Comparison of ENCODE assay signal across 13 cellular contexts in genomic region chr9:89436326-89436725, GRCh38.
A peak's percentile ranks its signal among the peaks of the same experiment; 100 is the strongest.
DNase-seq lines count a peak whose midpoint lies in the region; ATAC-seq lines count a peak whose summit lies in the region.
"Had no signal": no experiment of that assay in that cellular context is flagged by ENCODE, and none has a peak within 500 bp of the region (broad histone marks: within the 10 kb centered on the region; RNA-seq: fewer than 3 reads in every experiment).

No MANE protein-coding gene starts in this region.

- peak overlapping the region; percentile 73 for H3K27ac Mint-ChIP-seq in activated CD8-positive, alpha-beta memory T cell treated with anti-CD3 and anti-CD28 coated beads, Interleukin-2, amount 10 ng/mL, durations not matched to agents 7 days and 5 days
- peak overlapping the region; percentile 25 for H3K27ac Mint-ChIP-seq in activated T-helper 17 cell treated with anti-CD3 and anti-CD28 coated beads, Interleukin-2, amount 50 U/mL, for 72 hours
- H3K27ac Mint-ChIP-seq in stimulated activated memory B cell treated with anti-CD40 and anti-IgM and Interleukin-4, amounts not matched to agents 10 μg/mL and 1 μg/mL and 100 μg/mL, for 72 hours: peak overlapping the region; percentile 50

- no peaks in the 10 kb centered on the region for H3K9me3 ChIP-seq in iPS-18c (ENCODE audit: control insufficient read depth, insufficient read depth, low read length)
- H3K9me3 ChIP-seq: vagina had no signal

- CTCF ChIA-PET in activated CD8-positive, alpha-beta memory T cell treated with anti-CD3 and anti-CD28 coated beads, Interleukin-2, amount 10 ng/mL, durations not matched to agents 7 days and 5 days (lab: Charles Lee): no interaction called here

- 0 out of 2 replicates have a peak overlapping the region, but pooled peaks have one; percentile 16 for H3K4me3 ChIP-seq in iPS-18c (ENCODE audit: insufficient read depth, low read depth, low read length)
- H3K4me3 ChIP-seq: vagina had no signal

- DNase-seq in activated CD8-positive, alpha-beta memory T cell treated with anti-CD3 and anti-CD28 coated beads, Interleukin-2, amount 10 ng/mL, durations not matched to agents 7 days and 5 days: no peak
- no peak for DNase-seq in activated CD8-positive, alpha-beta memory T cell treated with anti-CD3 and anti-CD28 coated beads, Interleukin-2, amount 50 U/mL, for 48 hours
- DNase-seq in activated gamma-delta T cell (lab: John Stamatoyannopoulos, UW): no peak
- DNase-seq in NCI-H526 treated with DMSO at 0.1 percent for 48 hours (lab: John Stamatoyannopoulos, UW): no peak
- DNase-seq in mesenteric fat pad (ENCODE audit: low spot score): no peak
- DNase-seq: activated CD4-positive, CD25-positive, alpha-beta regulatory T cell; activated naive CD4-positive, alpha-beta T cell treated with anti-CD3 and anti-CD28 coated beads, Interleukin-2, amount 50 U/mL, for 16 hours; DMS79 treated with DMSO at 0.1 percent for 48 hours; NCI-H1694 treated with DMSO at 0.1 percent for 48 hours had no signal

- peaks cover 22% of the 10 kb centered on the region for H3K36me3 Mint-ChIP-seq in activated CD8-positive, alpha-beta memory T cell treated with anti-CD3 and anti-CD28 coated beads, Interleukin-2, amount 10 ng/mL, durations not matched to agents 7 days and 5 days
- peaks cover 56% of the 10 kb centered on the region for H3K36me3 Mint-ChIP-seq in activated T-helper 17 cell treated with anti-CD3 and anti-CD28 coated beads, Interleukin-2, amount 50 U/mL, for 72 hours (ENCODE audit: low read depth)
- H3K36me3 Mint-ChIP-seq in stimulated activated memory B cell treated with anti-CD40 and anti-IgM and Interleukin-4, amounts not matched to agents 10 μg/mL and 1 μg/mL and 100 μg/mL, for 72 hours: peaks cover 9% of the 10 kb centered on the region

- H3K9me3 Mint-ChIP-seq in activated CD8-positive, alpha-beta memory T cell treated with anti-CD3 and anti-CD28 coated beads, Interleukin-2, amount 10 ng/mL, durations not matched to agents 7 days and 5 days (ENCODE audit: low read depth): no peaks in the 10 kb centered on the region
- no peaks in the 10 kb centered on the region for H3K9me3 Mint-ChIP-seq in activated T-helper 17 cell treated with anti-CD3 and anti-CD28 coated beads, Interleukin-2, amount 50 U/mL, for 72 hours
- no peaks in the 10 kb centered on the region for H3K9me3 Mint-ChIP-seq in stimulated activated memory B cell treated with anti-CD40 and anti-IgM and Interleukin-4, amounts not matched to agents 10 μg/mL and 1 μg/mL and 100 μg/mL, for 72 hours

- no peak for ATAC-seq in activated CD8-positive, alpha-beta memory T cell treated with anti-CD3 and anti-CD28 coated beads, Interleukin-2, amount 10 ng/mL, durations not matched to agents 7 days and 5 days
- no peak for ATAC-seq in activated T-helper 17 cell treated with anti-CD3 and anti-CD28 coated beads, Interleukin-2, amount 50 U/mL, for 72 hours (replicated peaks)
- no peak for ATAC-seq in stimulated activated memory B cell treated with anti-CD40 and anti-IgM and Interleukin-4, amounts not matched to agents 10 μg/mL and 1 μg/mL and 100 μg/mL, for 72 hours

- no peak overlapping the region for H3K4me3 Mint-ChIP-seq in activated CD8-positive, alpha-beta memory T cell treated with anti-CD3 and anti-CD28 coated beads, Interleukin-2, amount 10 ng/mL, durations not matched to agents 7 days and 5 days
- H3K4me3 Mint-ChIP-seq in activated T-helper 17 cell treated with anti-CD3 and anti-CD28 coated beads, Interleukin-2, amount 50 U/mL, for 72 hours: peak overlapping the region; percentile 19
- H3K4me3 Mint-ChIP-seq in stimulated activated memory B cell treated with anti-CD40 and anti-IgM and Interleukin-4, amounts not matched to agents 10 μg/mL and 1 μg/mL and 100 μg/mL, for 72 hours: no peak overlapping the region

- H3K4me1 Mint-ChIP-seq in activated CD8-positive, alpha-beta memory T cell treated with anti-CD3 and anti-CD28 coated beads, Interleukin-2, amount 10 ng/mL, durations not matched to agents 7 days and 5 days: peaks cover 79% of the 10 kb centered on the region
- H3K4me1 Mint-ChIP-seq in activated T-helper 17 cell treated with anti-CD3 and anti-CD28 coated beads, Interleukin-2, amount 50 U/mL, for 72 hours: peaks cover 43% of the 10 kb centered on the region
- peaks cover 95% of the 10 kb centered on the region for H3K4me1 Mint-ChIP-seq in stimulated activated memory B cell treated with anti-CD40 and anti-IgM and Interleukin-4, amounts not matched to agents 10 μg/mL and 1 μg/mL and 100 μg/mL, for 72 hours

- no peaks in the 10 kb centered on the region for H3K27me3 Mint-ChIP-seq in activated CD8-positive, alpha-beta memory T cell treated with anti-CD3 and anti-CD28 coated beads, Interleukin-2, amount 10 ng/mL, durations not matched to agents 7 days and 5 days
- H3K27me3 Mint-ChIP-seq in activated T-helper 17 cell treated with anti-CD3 and anti-CD28 coated beads, Interleukin-2, amount 50 U/mL, for 72 hours: no peaks in the 10 kb centered on the region
- no peaks in the 10 kb centered on the region for H3K27me3 Mint-ChIP-seq in stimulated activated memory B cell treated with anti-CD40 and anti-IgM and Interleukin-4, amounts not matched to agents 10 μg/mL and 1 μg/mL and 100 μg/mL, for 72 hours
